In genomic region chr18:22084547-22084946, GRCh38 we compare ENCODE assay signal across 1 cellular context.
TF ChIP-seq lines count a peak whose summit lies in the region.

No MANE protein-coding gene starts in this region.

TF ChIP-seq in HepG2, 621 proteins besides CTCF, POLR2A, EP300 and RAD21 (continued from another document and continues in another):
- TF ChIP-seq, protein P1, sequence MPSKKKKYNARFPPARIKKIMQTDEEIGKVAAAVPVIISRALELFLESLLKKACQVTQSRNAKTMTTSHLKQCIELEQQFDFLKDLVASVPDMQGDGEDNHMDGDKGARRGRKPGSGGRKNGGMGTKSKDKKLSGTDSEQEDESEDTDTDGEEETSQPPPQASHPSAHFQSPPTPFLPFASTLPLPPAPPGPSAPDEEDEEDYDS (CRISPR knock-in tag; IDR thresholded peaks at IDR 0.05): peak; percentile 31; the same call in 1 of the 2 replicates
- TF ChIP-seq HOMEZ (CRISPR knock-in tag; IDR thresholded peaks at IDR 0.05; ENCODE audit: low read depth) (no peak), TARDBP (CRISPR knock-in tag; IDR thresholded peaks at IDR 0.05) (no peak), ZNF577 (CRISPR knock-in tag; IDR thresholded peaks at IDR 0.05; ENCODE audit: borderline replicate concordance, low read depth) (no peak), ZNF350 (CRISPR knock-in tag; IDR thresholded peaks at IDR 0.05; ENCODE audit: borderline replicate concordance, low read depth) (no peak), ZNF7 (CRISPR knock-in tag; IDR thresholded peaks at IDR 0.05) (no peak), ZUFSP (CRISPR knock-in tag; IDR thresholded peaks at IDR 0.05; ENCODE audit: borderline replicate concordance) (no peak), NFKBIZ (CRISPR knock-in tag; IDR thresholded peaks at IDR 0.05) (no peak), THYN1 (CRISPR knock-in tag; IDR thresholded peaks at IDR 0.05; ENCODE audit: borderline replicate concordance, low read depth) (no peak), ZFP37 (CRISPR knock-in tag; IDR thresholded peaks at IDR 0.05; ENCODE audit: borderline replicate concordance) (no peak), SP2 (CRISPR knock-in tag; IDR thresholded peaks at IDR 0.05) (no peak), STAT5B (CRISPR knock-in tag; IDR thresholded peaks at IDR 0.05) (no peak), ZNF704 (CRISPR knock-in tag; IDR thresholded peaks at IDR 0.05; ENCODE audit: borderline replicate concordance) (no peak), NR3C1 (CRISPR knock-in tag; IDR thresholded peaks at IDR 0.05) (no peak), ZFP82 (CRISPR knock-in tag; IDR thresholded peaks at IDR 0.05; ENCODE audit: borderline replicate concordance) (no peak), ZNF18 (CRISPR knock-in tag; IDR thresholded peaks at IDR 0.05; ENCODE audit: insufficient replicate concordance) (no peak), NFIC (IDR thresholded peaks at IDR 0.05; ENCODE audit: low read length) (no peak), ZNF746 (CRISPR knock-in tag; IDR thresholded peaks at IDR 0.05) (no peak), CHD2 (IDR thresholded peaks at IDR 0.05; ENCODE audit: low read depth, low read length) (no peak), MTF2 (CRISPR knock-in tag; IDR thresholded peaks at IDR 0.05; ENCODE audit: borderline replicate concordance) (no peak), FOXM1 (CRISPR knock-in tag; IDR thresholded peaks at IDR 0.05) (no peak), TEAD3 (CRISPR knock-in tag; optimal IDR thresholded peaks at IDR 0.05; ENCODE audit: borderline replicate concordance) (peak; percentile 68), ZMAT3 (CRISPR knock-in tag; conservative IDR thresholded peaks at IDR 0.05) (no peak)
- TF ChIP-seq, protein P2, sequence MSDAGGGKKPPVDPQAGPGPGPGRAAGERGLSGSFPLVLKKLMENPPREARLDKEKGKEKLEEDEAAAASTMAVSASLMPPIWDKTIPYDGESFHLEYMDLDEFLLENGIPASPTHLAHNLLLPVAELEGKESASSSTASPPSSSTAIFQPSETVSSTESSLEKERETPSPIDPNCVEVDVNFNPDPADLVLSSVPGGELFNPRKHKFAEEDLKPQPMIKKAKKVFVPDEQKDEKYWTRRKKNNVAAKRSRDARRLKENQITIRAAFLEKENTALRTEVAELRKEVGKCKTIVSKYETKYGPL (CRISPR knock-in tag; IDR thresholded peaks at IDR 0.05): no peak
- TF ChIP-seq, protein P3, sequence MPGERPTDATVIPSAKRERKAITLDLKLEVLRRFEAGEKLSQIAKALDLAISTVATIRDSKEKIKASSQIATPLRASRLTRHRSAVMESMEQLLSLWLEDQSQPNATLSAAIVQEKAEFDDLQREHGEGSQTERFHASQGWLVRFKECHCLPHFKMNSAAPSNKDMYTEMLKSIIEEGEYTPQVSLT (CRISPR knock-in tag; IDR thresholded peaks at IDR 0.05; ENCODE audit: borderline replicate concordance, low read depth): no peak
- TF ChIP-seq, protein P4, sequence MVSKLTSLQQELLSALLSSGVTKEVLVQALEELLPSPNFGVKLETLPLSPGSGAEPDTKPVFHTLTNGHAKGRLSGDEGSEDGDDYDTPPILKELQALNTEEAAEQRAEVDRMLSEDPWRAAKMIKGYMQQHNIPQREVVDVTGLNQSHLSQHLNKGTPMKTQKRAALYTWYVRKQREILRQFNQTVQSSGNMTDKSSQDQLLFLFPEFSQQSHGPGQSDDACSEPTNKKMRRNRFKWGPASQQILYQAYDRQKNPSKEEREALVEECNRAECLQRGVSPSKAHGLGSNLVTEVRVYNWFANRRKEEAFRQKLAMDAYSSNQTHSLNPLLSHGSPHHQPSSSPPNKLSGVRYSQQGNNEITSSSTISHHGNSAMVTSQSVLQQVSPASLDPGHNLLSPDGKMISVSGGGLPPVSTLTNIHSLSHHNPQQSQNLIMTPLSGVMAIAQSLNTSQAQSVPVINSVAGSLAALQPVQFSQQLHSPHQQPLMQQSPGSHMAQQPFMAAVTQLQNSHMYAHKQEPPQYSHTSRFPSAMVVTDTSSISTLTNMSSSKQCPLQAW (CRISPR knock-in tag; IDR thresholded peaks at IDR 0.05): peak; percentile 80
- TF ChIP-seq, protein P5, sequence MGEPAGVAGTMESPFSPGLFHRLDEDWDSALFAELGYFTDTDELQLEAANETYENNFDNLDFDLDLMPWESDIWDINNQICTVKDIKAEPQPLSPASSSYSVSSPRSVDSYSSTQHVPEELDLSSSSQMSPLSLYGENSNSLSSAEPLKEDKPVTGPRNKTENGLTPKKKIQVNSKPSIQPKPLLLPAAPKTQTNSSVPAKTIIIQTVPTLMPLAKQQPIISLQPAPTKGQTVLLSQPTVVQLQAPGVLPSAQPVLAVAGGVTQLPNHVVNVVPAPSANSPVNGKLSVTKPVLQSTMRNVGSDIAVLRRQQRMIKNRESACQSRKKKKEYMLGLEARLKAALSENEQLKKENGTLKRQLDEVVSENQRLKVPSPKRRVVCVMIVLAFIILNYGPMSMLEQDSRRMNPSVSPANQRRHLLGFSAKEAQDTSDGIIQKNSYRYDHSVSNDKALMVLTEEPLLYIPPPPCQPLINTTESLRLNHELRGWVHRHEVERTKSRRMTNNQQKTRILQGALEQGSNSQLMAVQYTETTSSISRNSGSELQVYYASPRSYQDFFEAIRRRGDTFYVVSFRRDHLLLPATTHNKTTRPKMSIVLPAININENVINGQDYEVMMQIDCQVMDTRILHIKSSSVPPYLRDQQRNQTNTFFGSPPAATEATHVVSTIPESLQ (CRISPR knock-in tag; conservative IDR thresholded peaks at IDR 0.05): no peak
- TF ChIP-seq, protein P6, sequence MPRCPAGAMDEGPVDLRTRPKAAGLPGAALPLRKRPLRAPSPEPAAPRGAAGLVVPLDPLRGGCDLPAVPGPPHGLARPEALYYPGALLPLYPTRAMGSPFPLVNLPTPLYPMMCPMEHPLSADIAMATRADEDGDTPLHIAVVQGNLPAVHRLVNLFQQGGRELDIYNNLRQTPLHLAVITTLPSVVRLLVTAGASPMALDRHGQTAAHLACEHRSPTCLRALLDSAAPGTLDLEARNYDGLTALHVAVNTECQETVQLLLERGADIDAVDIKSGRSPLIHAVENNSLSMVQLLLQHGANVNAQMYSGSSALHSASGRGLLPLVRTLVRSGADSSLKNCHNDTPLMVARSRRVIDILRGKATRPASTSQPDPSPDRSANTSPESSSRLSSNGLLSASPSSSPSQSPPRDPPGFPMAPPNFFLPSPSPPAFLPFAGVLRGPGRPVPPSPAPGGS (CRISPR knock-in tag; IDR thresholded peaks at IDR 0.05): 0 out of 2 replicates have a peak, but pooled peaks have one; percentile 38
- TF ChIP-seq, protein P7, sequence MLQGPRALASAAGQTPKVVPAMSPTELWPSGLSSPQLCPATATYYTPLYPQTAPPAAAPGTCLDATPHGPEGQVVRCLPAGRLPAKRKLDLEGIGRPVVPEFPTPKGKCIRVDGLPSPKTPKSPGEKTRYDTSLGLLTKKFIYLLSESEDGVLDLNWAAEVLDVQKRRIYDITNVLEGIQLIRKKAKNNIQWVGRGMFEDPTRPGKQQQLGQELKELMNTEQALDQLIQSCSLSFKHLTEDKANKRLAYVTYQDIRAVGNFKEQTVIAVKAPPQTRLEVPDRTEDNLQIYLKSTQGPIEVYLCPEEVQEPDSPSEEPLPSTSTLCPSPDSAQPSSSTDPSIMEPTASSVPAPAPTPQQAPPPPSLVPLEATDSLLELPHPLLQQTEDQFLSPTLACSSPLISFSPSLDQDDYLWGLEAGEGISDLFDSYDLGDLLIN (CRISPR knock-in tag; IDR thresholded peaks at IDR 0.05; ENCODE audit: borderline replicate concordance): no peak
- TF ChIP-seq, protein P8, sequence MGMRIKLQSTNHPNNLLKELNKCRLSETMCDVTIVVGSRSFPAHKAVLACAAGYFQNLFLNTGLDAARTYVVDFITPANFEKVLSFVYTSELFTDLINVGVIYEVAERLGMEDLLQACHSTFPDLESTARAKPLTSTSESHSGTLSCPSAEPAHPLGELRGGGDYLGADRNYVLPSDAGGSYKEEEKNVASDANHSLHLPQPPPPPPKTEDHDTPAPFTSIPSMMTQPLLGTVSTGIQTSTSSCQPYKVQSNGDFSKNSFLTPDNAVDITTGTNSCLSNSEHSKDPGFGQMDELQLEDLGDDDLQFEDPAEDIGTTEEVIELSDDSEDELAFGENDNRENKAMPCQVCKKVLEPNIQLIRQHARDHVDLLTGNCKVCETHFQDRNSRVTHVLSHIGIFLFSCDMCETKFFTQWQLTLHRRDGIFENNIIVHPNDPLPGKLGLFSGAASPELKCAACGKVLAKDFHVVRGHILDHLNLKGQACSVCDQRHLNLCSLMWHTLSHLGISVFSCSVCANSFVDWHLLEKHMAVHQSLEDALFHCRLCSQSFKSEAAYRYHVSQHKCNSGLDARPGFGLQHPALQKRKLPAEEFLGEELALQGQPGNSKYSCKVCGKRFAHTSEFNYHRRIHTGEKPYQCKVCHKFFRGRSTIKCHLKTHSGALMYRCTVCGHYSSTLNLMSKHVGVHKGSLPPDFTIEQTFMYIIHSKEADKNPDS (CRISPR knock-in tag; IDR thresholded peaks at IDR 0.05): no peak
- TF ChIP-seq, protein P9, sequence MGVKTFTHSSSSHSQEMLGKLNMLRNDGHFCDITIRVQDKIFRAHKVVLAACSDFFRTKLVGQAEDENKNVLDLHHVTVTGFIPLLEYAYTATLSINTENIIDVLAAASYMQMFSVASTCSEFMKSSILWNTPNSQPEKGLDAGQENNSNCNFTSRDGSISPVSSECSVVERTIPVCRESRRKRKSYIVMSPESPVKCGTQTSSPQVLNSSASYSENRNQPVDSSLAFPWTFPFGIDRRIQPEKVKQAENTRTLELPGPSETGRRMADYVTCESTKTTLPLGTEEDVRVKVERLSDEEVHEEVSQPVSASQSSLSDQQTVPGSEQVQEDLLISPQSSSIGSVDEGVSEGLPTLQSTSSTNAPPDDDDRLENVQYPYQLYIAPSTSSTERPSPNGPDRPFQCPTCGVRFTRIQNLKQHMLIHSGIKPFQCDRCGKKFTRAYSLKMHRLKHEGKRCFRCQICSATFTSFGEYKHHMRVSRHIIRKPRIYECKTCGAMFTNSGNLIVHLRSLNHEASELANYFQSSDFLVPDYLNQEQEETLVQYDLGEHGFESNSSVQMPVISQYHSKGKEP (CRISPR knock-in tag; IDR thresholded peaks at IDR 0.05): no peak
- TF ChIP-seq, protein P10, sequence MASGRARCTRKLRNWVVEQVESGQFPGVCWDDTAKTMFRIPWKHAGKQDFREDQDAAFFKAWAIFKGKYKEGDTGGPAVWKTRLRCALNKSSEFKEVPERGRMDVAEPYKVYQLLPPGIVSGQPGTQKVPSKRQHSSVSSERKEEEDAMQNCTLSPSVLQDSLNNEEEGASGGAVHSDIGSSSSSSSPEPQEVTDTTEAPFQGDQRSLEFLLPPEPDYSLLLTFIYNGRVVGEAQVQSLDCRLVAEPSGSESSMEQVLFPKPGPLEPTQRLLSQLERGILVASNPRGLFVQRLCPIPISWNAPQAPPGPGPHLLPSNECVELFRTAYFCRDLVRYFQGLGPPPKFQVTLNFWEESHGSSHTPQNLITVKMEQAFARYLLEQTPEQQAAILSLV (CRISPR knock-in tag; IDR thresholded peaks at IDR 0.05; ENCODE audit: borderline replicate concordance): no peak
- TF ChIP-seq, protein P11, sequence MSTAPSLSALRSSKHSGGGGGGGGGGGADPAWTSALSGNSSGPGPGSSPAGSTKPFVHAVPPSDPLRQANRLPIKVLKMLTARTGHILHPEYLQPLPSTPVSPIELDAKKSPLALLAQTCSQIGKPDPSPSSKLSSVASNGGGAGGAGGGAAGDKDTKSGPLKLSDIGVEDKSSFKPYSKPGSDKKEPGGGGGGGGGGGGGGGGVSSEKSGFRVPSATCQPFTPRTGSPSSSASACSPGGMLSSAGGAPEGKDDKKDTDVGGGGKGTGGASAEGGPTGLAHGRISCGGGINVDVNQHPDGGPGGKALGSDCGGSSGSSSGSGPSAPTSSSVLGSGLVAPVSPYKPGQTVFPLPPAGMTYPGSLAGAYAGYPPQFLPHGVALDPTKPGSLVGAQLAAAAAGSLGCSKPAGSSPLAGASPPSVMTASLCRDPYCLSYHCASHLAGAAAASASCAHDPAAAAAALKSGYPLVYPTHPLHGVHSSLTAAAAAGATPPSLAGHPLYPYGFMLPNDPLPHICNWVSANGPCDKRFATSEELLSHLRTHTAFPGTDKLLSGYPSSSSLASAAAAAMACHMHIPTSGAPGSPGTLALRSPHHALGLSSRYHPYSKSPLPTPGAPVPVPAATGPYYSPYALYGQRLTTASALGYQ (CRISPR knock-in tag; IDR thresholded peaks at IDR 0.05): no peak
